8 cellular contexts compared by ENCODE assay signal in genomic region chrX:76555816-76556215, GRCh38.
A peak's percentile ranks its signal among the peaks of the same experiment; 100 is the strongest.
DNase-seq lines count a peak whose midpoint lies in the region; ATAC-seq, FAIRE-seq and TF ChIP-seq lines count a peak whose summit lies in the region.

No MANE protein-coding gene starts in this region.

- no peak overlapping the region for H3K27ac ChIP-seq in HepG2 (ENCODE audit: extremely low read length, insufficient read depth, low read length)
- H3K27ac ChIP-seq in right lobe of liver: no peak overlapping the region
- no peak overlapping the region for H3K27ac ChIP-seq in mammary epithelial cell (ENCODE audit: insufficient read depth, low read depth, low read length)
- no peak overlapping the region for H3K27ac ChIP-seq in smooth muscle cell (ENCODE audit: low read depth)

- H4K20me1 ChIP-seq in HepG2 (ENCODE audit: insufficient read depth, low read length) (no peaks in the 10 kb centered on the region), mammary epithelial cell (ENCODE audit: insufficient read depth, low read length) (no peaks in the 10 kb centered on the region), smooth muscle cell (ENCODE audit: low read depth) (no peaks in the 10 kb centered on the region)

- H3K36me3 ChIP-seq in HepG2 (replicated peaks in 1 of 2; ENCODE audit: control insufficient read depth in 1 of 2, insufficient read depth in 2 of 2, low read length in 2 of 2) (no peaks in the 10 kb centered on the region), right lobe of liver (no peaks in the 10 kb centered on the region), mammary epithelial cell (ENCODE audit: insufficient read depth, low read length) (no peaks in the 10 kb centered on the region), smooth muscle cell (ENCODE audit: low read depth) (no peaks in the 10 kb centered on the region)

- peak; percentile 21 for FAIRE-seq in HepG2 (lab: Jason Lieb, UNC)

- no peaks in the 10 kb centered on the region for H3K4me1 ChIP-seq in HepG2 (ENCODE audit: insufficient read depth, low read length)
- H3K4me1 ChIP-seq in right lobe of liver: no peaks in the 10 kb centered on the region
- no peaks in the 10 kb centered on the region for H3K4me1 ChIP-seq in mammary epithelial cell (ENCODE audit: insufficient read depth, low read length)
- no peaks in the 10 kb centered on the region for H3K4me1 ChIP-seq in smooth muscle cell (ENCODE audit: low read depth)

- TF ChIP-seq EP300 in HepG2 (IDR thresholded peaks at IDR 0.05; ENCODE audit: low read depth in 2 of 2, low read length in 2 of 2) (no peak), HepG2 (CRISPR knock-in tag; IDR thresholded peaks at IDR 0.05; ENCODE audit: borderline replicate concordance) (no peak)

- no peaks in the 10 kb centered on the region for H3K4me1 Mint-ChIP-seq in natural killer cell

- no peak overlapping the region for H3K27ac Mint-ChIP-seq in natural killer cell

- no peaks in the 10 kb centered on the region for H3K27me3 ChIP-seq in HepG2 (ENCODE audit: control insufficient read depth in 1 of 2, insufficient read depth in 2 of 2, low read length in 2 of 2)
- no peaks in the 10 kb centered on the region for H3K27me3 ChIP-seq in right lobe of liver
- H3K27me3 ChIP-seq in mammary epithelial cell (ENCODE audit: insufficient read depth, low read length): no peaks in the 10 kb centered on the region
- H3K27me3 ChIP-seq in smooth muscle cell (ENCODE audit: low read depth): no peaks in the 10 kb centered on the region

- peaks cover 5% of the 10 kb centered on the region in 2 donors for H3K9me3 Mint-ChIP-seq in natural killer cell

- dilution Hi-C loops in mammary epithelial cell (cut with HindIII; ENCODE audit: low sequenced_read_pairs): no loop called here

- POLR2A ChIA-PET in HepG2 (lab: Yijun Ruan, JAX): no interaction called here

- H3K4me3 ChIP-seq in HepG2 (replicated peaks in 1 of 3; ENCODE audit: insufficient read depth in 1 of 3, low read depth in 2 of 3, low read length in 3 of 3) (no peak overlapping the region), right lobe of liver (no peak overlapping the region), NB4 (ENCODE audit: low read depth, low read length) (no peak overlapping the region), mammary epithelial cell (replicated peaks in 1 of 3; ENCODE audit: insufficient read depth in 1 of 3, low read depth in 2 of 3, low read length in 3 of 3) (no peak overlapping the region), smooth muscle cell (no peak overlapping the region)

- in situ Hi-C loops in HepG2 (cut with HindIII; ENCODE audit: extremely low pct_ligation_motif_present, low pct_unique_long_range_greater_than_20kb) (loop anchor here (10.0 kb wide), 1 partner anchor 1469 kb away; no protein-coding TSS in a partner anchor), mammary epithelial cell (cut with MboI; ENCODE audit: low sequenced_read_pairs in 2 of 2) (no loop called here)

- H3K9me3 ChIP-seq in HepG2 (ENCODE audit: low read length) (peaks cover 18% of the 10 kb centered on the region), right lobe of liver (no peaks in the 10 kb centered on the region), mammary epithelial cell (replicated peaks; ENCODE audit: insufficient read depth, low read length) (peaks cover 8% of the 10 kb centered on the region), smooth muscle cell (replicated peaks; ENCODE audit: low read depth) (no peaks in the 10 kb centered on the region)

- H2AFZ ChIP-seq in HepG2 (ENCODE audit: low read length) (no peak overlapping the region), mammary epithelial cell (ENCODE audit: low read depth, low read length) (no peak overlapping the region), smooth muscle cell (ENCODE audit: low read depth) (no peak overlapping the region)

- H3F3A ChIP-seq in smooth muscle cell (ENCODE audit: low read depth): no peaks in the 10 kb centered on the region

- intact Hi-C loops in HepG2 (cut with micrococcal nuclease; ENCODE audit: unreplicated experiment) (no loop called here), right lobe of liver (cut with DNase I) (no loop called here), mammary epithelial cell (cut with micrococcal nuclease) (loop anchor here (5.0 to 10.0 kb wide), 2 partner anchors 1466 to 1539 kb away; no protein-coding TSS in a partner anchor), natural killer cell (cut with micrococcal nuclease) (no loop called here)

- H3K4me2 ChIP-seq in HepG2 (ENCODE audit: low read depth, low read length) (no peak overlapping the region), mammary epithelial cell (ENCODE audit: insufficient read depth, low read depth, low read length) (no peak overlapping the region), smooth muscle cell (no peak overlapping the region)

- BruUV-seq in HepG2 (replicated peaks; lab: Mats Ljungman, UMichigan) (no TSS peak), mammary epithelial cell (replicated peaks; lab: Mats Ljungman, UMichigan) (no TSS peak)

- no peak for TF ChIP-seq RAD21 in HepG2 (CRISPR knock-in tag; IDR thresholded peaks at IDR 0.05)

- peak; percentile 41 for DNase-seq in HepG2 (ENCODE audit: low spot score)
- no peak for DNase-seq in right lobe of liver
- peak; percentile 73 for DNase-seq in NB4 (ENCODE audit: low read depth)
- peak; percentile 12 for DNase-seq in mammary epithelial cell
- DNase-seq in smooth muscle cell (lab: John Stamatoyannopoulos, UW; ENCODE audit: unreplicated experiment): no peak
- DNase-seq in nucleus accumbens (lab: John Stamatoyannopoulos, UW): no peak
- no peak for DNase-seq in natural killer cell
- DNase-seq in NCI-H1930 (lab: John Stamatoyannopoulos, UW): no peak

- TF ChIP-seq POLR2A in HepG2 (IDR thresholded peaks at IDR 0.05; ENCODE audit: insufficient read depth in 1 of 2, low read depth in 2 of 2, low read length in 2 of 2) (no peak), right lobe of liver (IDR thresholded peaks at IDR 0.05) (no peak), NB4 (IDR thresholded peaks at IDR 0.05; ENCODE audit: extremely low read depth, insufficient read length) (no peak)

- 0 out of 2 replicates have a peak, but pooled peaks have one; percentile 17 for TF ChIP-seq CTCF in HepG2 (CRISPR knock-in tag; IDR thresholded peaks at IDR 0.05)
- peak in 2 of 4 donors; percentile 9 to 13 for TF ChIP-seq CTCF in right lobe of liver (IDR thresholded peaks at IDR 0.05)
- peak; percentile 17 for TF ChIP-seq CTCF in NB4 (IDR thresholded peaks at IDR 0.05; ENCODE audit: low read depth, low read length)
- peak; percentile 24 to 28 for TF ChIP-seq CTCF in mammary epithelial cell (conservative IDR thresholded peaks at IDR 0.05 in 1 of 2, IDR thresholded peaks at IDR 0.05 in 1 of 2; ENCODE audit: extremely low read depth in 1 of 2, insufficient read depth in 1 of 2, low read depth in 1 of 2, low read length in 2 of 2)
- TF ChIP-seq CTCF in smooth muscle cell (IDR thresholded peaks at IDR 0.05; ENCODE audit: borderline replicate concordance, insufficient read depth, poor library complexity, severe bottlenecking): peak; percentile 15
- no peak for TF ChIP-seq CTCF in natural killer cell (IDR thresholded peaks at IDR 0.05)

- CTCF ChIA-PET in HepG2 (lab: Yijun Ruan, JAX; ENCODE audit: low intra/inter-chr PET ratio, low total read pairs) (no interaction called here), mammary epithelial cell (lab: Charles Lee; ENCODE audit: low non-redundant PET) (no interaction called here)

- no peak overlapping the region for H3K9ac ChIP-seq in HepG2 (ENCODE audit: insufficient read depth, low read depth, low read length)
- H3K9ac ChIP-seq in mammary epithelial cell (ENCODE audit: insufficient read depth, low read length): no peak overlapping the region
- no peak overlapping the region for H3K9ac ChIP-seq in smooth muscle cell (ENCODE audit: low read depth)

- H3K4me3 Mint-ChIP-seq in natural killer cell: no peak overlapping the region

- H3K36me3 Mint-ChIP-seq in natural killer cell: peaks cover 12% of the 10 kb centered on the region

- H3K27me3 Mint-ChIP-seq in natural killer cell (ENCODE audit: low read depth in 2 of 2): no peaks in the 10 kb centered on the region

- no peaks in the 10 kb centered on the region for H3K79me2 ChIP-seq in HepG2 (ENCODE audit: insufficient read depth, low read length)
- H3K79me2 ChIP-seq in mammary epithelial cell (ENCODE audit: insufficient read depth, low read length): no peaks in the 10 kb centered on the region
- H3K79me2 ChIP-seq in smooth muscle cell (ENCODE audit: low read depth): no peaks in the 10 kb centered on the region

- ATAC-seq in HepG2 (peak; percentile 55), right lobe of liver (no peak), natural killer cell (no peak)

- 4% methylated on average over 4 of the region's 4 CpGs for WGBS in HepG2 (ENCODE audit: low lambda C conversion rate)
- WGBS in right lobe of liver (ENCODE audit: insufficient coverage, low coverage, low lambda C conversion rate, missing lambda C conversion rate): 4% methylated on average over 4 of the region's 4 CpGs
- 0% methylated on average over 4 of the region's 4 CpGs for WGBS in mammary epithelial cell (ENCODE audit: low coverage, missing lambda C conversion rate)
- WGBS in smooth muscle cell (ENCODE audit: low lambda C conversion rate): 26% methylated on average over 4 of the region's 4 CpGs

TF ChIP-seq in HepG2, 621 proteins besides CTCF, POLR2A, EP300 and RAD21:
- TF ChIP-seq HIVEP1 (CRISPR knock-in tag; IDR thresholded peaks at IDR 0.05) (no peak), BCL6 (CRISPR knock-in tag; IDR thresholded peaks at IDR 0.05) (peak; percentile 15; the same call in 1 of the 2 replicates), RBFOX2 (IDR thresholded peaks at IDR 0.05; ENCODE audit: low read depth, low read length) (no peak), STAG1 (CRISPR knock-in tag; IDR thresholded peaks at IDR 0.05) (peak; percentile 62)
TF ChIP-seq in HepG2: peak in this region for 2.

Comparison
In these comparisons a context has a peak if more than half of its experiments do, and no peak if none do; other contexts are left out.
1. DNase-seq: peak in HepG2 (single experiment), NB4 (single experiment) and mammary epithelial cell (single experiment); none in right lobe of liver (0 of 3), smooth muscle cell (single experiment), nucleus accumbens (0 of 56), natural killer cell (single experiment) and NCI-H1930 (0 of 2).